ENCODE assay signal across 2 cellular contexts in genomic region chr6:31430449-31430848, GRCh38.
TF ChIP-seq lines count a peak whose summit lies in the region.

No MANE protein-coding gene starts in this region.

TF ChIP-seq in HepG2, 621 proteins besides CTCF, POLR2A, EP300 and RAD21:
- no peak for TF ChIP-seq ZNF224 (CRISPR knock-in tag; IDR thresholded peaks at IDR 0.05)
- no peak for TF ChIP-seq ZNF672 (CRISPR knock-in tag; IDR thresholded peaks at IDR 0.05)
- no peak for TF ChIP-seq TFDP1 (CRISPR knock-in tag; IDR thresholded peaks at IDR 0.05; ENCODE audit: borderline replicate concordance)
- TF ChIP-seq BRCA1 (CRISPR knock-in tag; IDR thresholded peaks at IDR 0.05): no peak
- TF ChIP-seq ZBTB4 (CRISPR knock-in tag; IDR thresholded peaks at IDR 0.05; ENCODE audit: borderline replicate concordance): no peak
- TF ChIP-seq ZNF274 (CRISPR knock-in tag; IDR thresholded peaks at IDR 0.05): no peak
- no peak for TF ChIP-seq ZNF841 (CRISPR knock-in tag; IDR thresholded peaks at IDR 0.05; ENCODE audit: borderline replicate concordance)
TF ChIP-seq in HepG2: peak in this region for 0.

TF ChIP-seq in K562, 482 proteins besides CTCF, POLR2A, EP300 and RAD21:
- TF ChIP-seq ZNF232 (CRISPR knock-in tag; IDR thresholded peaks at IDR 0.05) (no peak), ILF3 (IDR thresholded peaks at IDR 0.05; ENCODE audit: borderline replicate concordance) (no peak), CXXC5 (CRISPR knock-in tag; IDR thresholded peaks at IDR 0.05) (no peak), GTF2E2 (tag; IDR thresholded peaks at IDR 0.05) (no peak), CBX3 (IDR thresholded peaks at IDR 0.05; ENCODE audit: borderline replicate concordance in 1 of 2, low read length in 2 of 2) (peak in 1 of 2 experiments; percentile 34; a peak in 1 of 3 replicates), ZNF280A (IDR thresholded peaks at IDR 0.05; ENCODE audit: low read depth, partially characterized antibody) (peak; percentile 34), CBX5 (IDR thresholded peaks at IDR 0.05; ENCODE audit: borderline replicate concordance, low read depth) (0 out of 2 replicates have a peak, but pooled peaks have one; percentile 22)
